In genomic region chr4:25312496-25313193, GRCh38 we compare ENCODE assay signal across 8 cellular contexts. TPM values are rescaled to one million over a fixed set of nuclear protein-coding genes. Genes with fewer than 3 reads are reported as not detected.
DNase-seq lines count a peak whose midpoint lies in the region; ATAC-seq and TF ChIP-seq lines count a peak whose summit lies in the region.

Gene ZCCHC4, plus strand, starts transcription at chr4:25312774. Its CDS starts 36 bp downstream, at chr4:25312810.

- ATAC-seq in GM19397 (IDR thresholded peaks at IDR 0.05; ENCODE audit: unreplicated experiment), result peak; percentile 92
- ATAC-seq in HG03571 (IDR thresholded peaks at IDR 0.05; ENCODE audit: unreplicated experiment), result peak; percentile 76
- ATAC-seq in lower lobe of right lung, result peak; percentile 98 to 100

- H3K4me3 Mint-ChIP-seq in CD4-positive, alpha-beta memory T cell, result peak within 1 kb of the TSS; percentile 97 to 100 (median 98)

- H3K27me3 Mint-ChIP-seq in CD4-positive, alpha-beta memory T cell, result peaks cover 7 to 9% of the 10 kb centered on the region in 2 donors

- peak; percentile 87 to 96 (median 91) for DNase-seq in CD4-positive, alpha-beta memory T cell
- peak; percentile 90 for DNase-seq in NCI-H774 (lab: John Stamatoyannopoulos, UW)
- DNase-seq in activated CD4-positive, alpha-beta T cell treated with anti-CD3 and anti-CD28 coated beads, Interleukin-2, amount 50 U/mL, for 4 hours, result peak; percentile 79 to 80
- DNase-seq in dorsolateral prefrontal cortex, result peak; percentile 84 to 93 (median 89)
- DNase-seq in lower lobe of right lung, result peak; percentile 92
- DNase-seq in stimulated activated CD4-positive, alpha-beta T cell treated with anti-CD3 and anti-CD28 coated beads, TNF-alpha, amount 100 ng/mL, for 24 hours (ENCODE audit: low read depth in 3 of 3), result peak; percentile 80 to 83 (median 82)

- no peaks in the 10 kb centered on the region for H3K27me3 ChIP-seq in CD4-positive, alpha-beta memory T cell (ENCODE audit: insufficient read depth, low read length)
- no peaks in the 10 kb centered on the region for H3K27me3 ChIP-seq in dorsolateral prefrontal cortex
- H3K27me3 ChIP-seq in lower lobe of right lung (ENCODE audit: low read depth), result no peaks in the 10 kb centered on the region

- peaks cover 8 to 26% (median 15%) of the 10 kb centered on the region in 4 donors for H3K4me1 Mint-ChIP-seq in CD4-positive, alpha-beta memory T cell

- peaks cover 0 to 2% (median 0%) of the 10 kb centered on the region in 8 donors for H3K9me3 Mint-ChIP-seq in CD4-positive, alpha-beta memory T cell

- TF ChIP-seq CTCF in dorsolateral prefrontal cortex (IDR thresholded peaks at IDR 0.05 in 54 of 56, conservative IDR thresholded peaks at IDR 0.05 in 2 of 56; ENCODE audit: low read depth in 1 of 56, partially characterized antibody in 56 of 56) (peak; percentile 96 to 100 (median 100)), lower lobe of right lung (IDR thresholded peaks at IDR 0.05) (peak; percentile 99)

- H3K27ac ChIP-seq in CD4-positive, alpha-beta memory T cell (ENCODE audit: low read depth, low read length), result peak within 1 kb of the TSS; percentile 64
- H3K27ac ChIP-seq in dorsolateral prefrontal cortex (peak within 1 kb of the TSS in 44 of 59 donors; percentile 5 to 85 (median 61)), lower lobe of right lung (peak within 1 kb of the TSS; percentile 85)

- peaks cover 9% of the 10 kb centered on the region for H3K36me3 ChIP-seq in CD4-positive, alpha-beta memory T cell (ENCODE audit: insufficient read depth, low read length)
- H3K36me3 ChIP-seq in lower lobe of right lung, result peaks cover 27% of the 10 kb centered on the region

- peaks cover 7 to 29% of the 10 kb centered on the region in 2 donors for H3K36me3 Mint-ChIP-seq in CD4-positive, alpha-beta memory T cell

- peaks cover 17% of the 10 kb centered on the region for H3K4me1 ChIP-seq in CD4-positive, alpha-beta memory T cell (ENCODE audit: insufficient read depth, low read length)
- peaks cover 8% of the 10 kb centered on the region for H3K4me1 ChIP-seq in lower lobe of right lung

- H3K4me3 ChIP-seq in CD4-positive, alpha-beta memory T cell (ENCODE audit: low read length in 2 of 2), result peak within 1 kb of the TSS; percentile 85 to 86
- H3K4me3 ChIP-seq in dorsolateral prefrontal cortex (peak within 1 kb of the TSS; percentile 49 to 93 (median 78)), lower lobe of right lung (peak within 1 kb of the TSS; percentile 74)

- H3K9me3 ChIP-seq in CD4-positive, alpha-beta memory T cell (ENCODE audit: control insufficient read depth in 1 of 2, low read length in 2 of 2), result no peaks in the 10 kb centered on the region
- H3K9me3 ChIP-seq in lower lobe of right lung, result no peaks in the 10 kb centered on the region

- CTCF ChIA-PET in CD4-positive, alpha-beta memory T cell (lab: Charles Lee; ENCODE audit: partially characterized antibody), result interaction anchor here (0.7 to 4.0 kb wide), 51 partner anchors 8 to 332 kb away, joined by 3 to 107 read pairs (median 4); partner anchors contain the start of genes ANAPC4, PI4K2B and SEPSECS

- intact Hi-C loops in CD4-positive, alpha-beta memory T cell (cut with micrococcal nuclease), result loop anchor here (1.0 to 10.0 kb wide), 7 partner anchors 54 to 728 kb away; partner anchors contain the start of genes ANAPC4, DHX15, PI4K2B and SEPSECS
- intact Hi-C loops in dorsolateral prefrontal cortex (cut with DNase I) (loop anchor here (1.0 to 5.0 kb wide), 5 partner anchors 64 to 152 kb away; partner anchors contain the start of genes PI4K2B (in 2 of the 2), ANAPC4 (in 1 of the 2) and SEPSECS (in 1 of the 2)), lower lobe of right lung (cut with DNase I) (no loop called here)

- peak within 1 kb of the TSS; percentile 89 to 99 (median 97) for H3K27ac Mint-ChIP-seq in CD4-positive, alpha-beta memory T cell

- POLR2A ChIA-PET in CD4-positive, alpha-beta memory T cell (lab: Charles Lee; ENCODE audit: partially characterized antibody), result interaction anchor here (0.6 to 2.7 kb wide), 13 partner anchors 8 to 1271 kb away, joined by 3 to 58 read pairs (median 7); partner anchors contain the start of genes ANAPC4, DHX15, PI4K2B and SEPSECS

RNA-seq across cellular contexts. Expression of gene ZCCHC4, which starts in this region (rescaled TPM):
- total RNA-seq in CD4-positive, alpha-beta memory T cell, result 10 to 100 TPM; 13.0 to 14.4 TPM
- 10 to 100 TPM in 1 of 2 donors, 1 to 10 TPM in 1; 9.2 to 12.6 TPM for polyA plus RNA-seq in CD4-positive, alpha-beta memory T cell
- total RNA-seq in dorsolateral prefrontal cortex (10 to 100 TPM in 78 of 120 experiments, 1 to 10 TPM in 42; 5.8 to 15.6 (median 10.8) TPM), lower lobe of right lung (12.2 TPM)

Comparison
In these comparisons a context has a peak if more than half of its experiments do, and no peak if none do; other contexts are left out.
1. Peak in every context shown above with its lines: DNase-seq, ATAC-seq, H3K4me3 ChIP-seq and H3K27ac ChIP-seq.